Comparison of ENCODE assay signal across 17 cellular contexts in the genomic region with DNA sequence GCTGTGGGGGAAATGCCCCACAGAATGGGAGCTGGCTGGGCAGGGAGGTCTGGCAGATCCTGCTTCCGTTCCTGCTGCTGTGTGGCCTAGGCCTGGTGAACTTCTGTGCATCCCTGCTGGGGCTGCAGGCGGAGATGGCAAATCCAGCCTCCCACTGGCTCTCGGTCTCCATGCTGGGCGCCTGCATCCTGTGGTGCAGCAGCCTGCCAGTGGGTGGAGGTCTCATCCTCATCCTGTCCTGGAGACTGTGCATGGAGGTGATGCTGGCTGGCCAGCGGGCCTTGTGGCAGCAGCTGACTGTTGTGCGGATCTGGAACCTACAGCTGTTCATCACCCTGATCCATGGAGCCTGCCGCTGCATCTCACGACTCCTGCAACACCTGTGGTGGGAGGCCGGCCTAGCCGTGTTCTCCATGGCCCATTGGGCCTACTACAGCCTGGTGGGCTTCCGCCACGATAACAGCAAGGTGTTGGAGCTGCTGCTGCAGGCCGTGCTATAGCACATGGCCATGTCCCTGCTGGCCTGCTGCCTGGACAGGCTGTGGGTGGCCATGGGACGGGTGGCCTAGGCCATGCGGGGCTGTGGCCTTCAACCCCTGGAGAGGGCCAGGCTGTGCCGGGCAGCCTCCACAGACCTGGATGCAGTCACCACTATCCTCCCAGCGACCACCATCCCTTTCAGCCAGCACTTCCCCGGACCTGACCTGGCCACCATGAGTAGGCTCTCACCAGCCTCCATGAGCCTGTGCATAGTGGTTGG. TPM values are rescaled to one million over a fixed set of nuclear protein-coding genes. Genes with fewer than 3 reads are reported as not detected.
"Had no signal": no experiment of that assay in that cellular context is flagged by ENCODE, and none has a peak within 500 bp of the region (broad histone marks: within the 10 kb centered on the region; RNA-seq: fewer than 3 reads in every experiment).

No MANE protein-coding gene starts in this region.

- H3K36me3 ChIP-seq: esophagus squamous epithelium, pancreas, thyroid gland had no signal

- DNase-seq: activated B cell treated with CpG ODN at 0.5 μM for 24 hours; activated CD4-positive, alpha-beta T cell treated with anti-CD3 and anti-CD28 coated beads, Interleukin-2, amount 10 ng/mL, durations not matched to agents 7 days and 5 days; amniotic stem cell; dorsolateral prefrontal cortex; esophagus squamous epithelium; foreskin fibroblast; glutamatergic neuron; left colon; pancreas; stimulated activated CD4-positive, alpha-beta T cell treated with anti-CD3 and anti-CD28 coated beads, Interleukin-4, amount 100 ng/mL, for 4 hours; thyroid gland had no signal

- H3K27me3 ChIP-seq: dorsolateral prefrontal cortex, esophagus squamous epithelium, pancreas, thyroid gland had no signal

- H3K27ac ChIP-seq: dorsolateral prefrontal cortex, esophagus squamous epithelium, pancreas, thyroid gland had no signal

- H3K4me3 ChIP-seq: dorsolateral prefrontal cortex, esophagus squamous epithelium, pancreas, thyroid gland had no signal

- H3K4me1 ChIP-seq: thyroid gland had no signal

- H3K4me3 Mint-ChIP-seq: activated B cell treated with CpG ODN at 0.5 μM for 24 hours; activated CD4-positive, alpha-beta T cell treated with anti-CD3 and anti-CD28 coated beads, Interleukin-2, amount 10 ng/mL, durations not matched to agents 7 days and 5 days; brain; memory B cell; neural crest cell had no signal

- H3K27ac Mint-ChIP-seq: activated B cell treated with CpG ODN at 0.5 μM for 24 hours; activated CD4-positive, alpha-beta T cell treated with anti-CD3 and anti-CD28 coated beads, Interleukin-2, amount 10 ng/mL, durations not matched to agents 7 days and 5 days; activated T-helper 2 cell treated with anti-CD3 and anti-CD28 coated beads, Interferon-gamma antibody, Interleukin-2, Interleukin-4, amounts not matched to agents 10 μg/mL and 5 μg/mL and 100 μg/mL, durations not matched to agents 14 hours and 24 hours and 36 hours; brain; memory B cell had no signal

- H3K4me1 Mint-ChIP-seq: activated B cell treated with CpG ODN at 0.5 μM for 24 hours had no signal

- ATAC-seq: activated naive CD4-positive, alpha-beta T cell treated with anti-CD3 and anti-CD28 coated beads, Interleukin-2, amount 50 U/mL, for 72 hours; left colon; pancreas had no signal

- H3K9me3 Mint-ChIP-seq: activated B cell treated with CpG ODN at 0.5 μM for 24 hours; activated CD4-positive, alpha-beta T cell treated with anti-CD3 and anti-CD28 coated beads, Interleukin-2, amount 10 ng/mL, durations not matched to agents 7 days and 5 days; activated naive CD4-positive, alpha-beta T cell treated with anti-CD3 and anti-CD28 coated beads, Interleukin-2, amount 50 U/mL, for 72 hours; activated T-helper 2 cell treated with anti-CD3 and anti-CD28 coated beads, Interferon-gamma antibody, Interleukin-2, Interleukin-4, amounts not matched to agents 10 μg/mL and 5 μg/mL and 100 μg/mL, durations not matched to agents 14 hours and 24 hours and 36 hours; brain; memory B cell; neural crest cell had no signal

- H3K9me3 ChIP-seq: esophagus squamous epithelium, pancreas, thyroid gland had no signal

- H3K27me3 Mint-ChIP-seq: memory B cell had no signal

- H3K36me3 Mint-ChIP-seq: activated naive CD4-positive, alpha-beta T cell treated with anti-CD3 and anti-CD28 coated beads, Interleukin-2, amount 50 U/mL, for 72 hours; brain; memory B cell had no signal

RNA-seq across cellular contexts. Expression of a gene that starts 21.6 kb away (rescaled TPM):
- total RNA-seq: activated T-helper 2 cell treated with anti-CD3 and anti-CD28 coated beads, Interferon-gamma antibody, Interleukin-2, Interleukin-4, amounts not matched to agents 10 μg/mL and 5 μg/mL and 100 μg/mL, durations not matched to agents 14 hours and 24 hours and 36 hours; T-helper 1 cell treated with Interleukin-12 subunit alpha and Interleukin-12 subunit beta and Interleukin-4 antibody, amounts not matched to agents 30 ng/mL and 1 ng/mL, for 36 hours had no signal
